27 cellular contexts compared by ENCODE assay signal in genomic region chrX:125006704-125007103, GRCh38.
"Had no signal": no experiment of that assay in that cellular context is flagged by ENCODE, and none has a peak within 500 bp of the region (broad histone marks: within the 10 kb centered on the region; RNA-seq: fewer than 3 reads in every experiment).

No MANE protein-coding gene starts in this region.

- H3K4me1 ChIP-seq: stomach, suprapubic skin, testis, thyroid gland, tibial artery, tibial nerve, transverse colon, upper lobe of left lung, upper lobe of right lung, uterus, vagina had no signal

- H3K4me3 ChIP-seq: stomach, suprapubic skin, testis, thoracic aorta, thyroid gland, tibial artery, tibial nerve, transverse colon, upper lobe of left lung, upper lobe of right lung, uterus, vagina had no signal

- DNase-seq: stimulated activated CD4-positive, alpha-beta T cell treated with anti-CD3 and anti-CD28 coated beads, Interleukin-2, amount 100 ng/mL, for 48 hours; stimulated activated CD4-positive, alpha-beta T cell treated with anti-CD3 and anti-CD28 coated beads, Interleukin-4, amount 100 ng/mL, for 1 hour; stimulated activated CD4-positive, alpha-beta T cell treated with anti-CD3 and anti-CD28 coated beads, Interleukin-4, amount 100 ng/mL, for 24 hours; stimulated activated CD4-positive, alpha-beta T cell treated with anti-CD3 and anti-CD28 coated beads, Interleukin-4, amount 100 ng/mL, for 4 hours; stimulated activated CD8-positive, alpha-beta memory T cell treated with anti-CD3 and anti-CD28 coated beads, Interleukin-4, amount 100 ng/mL, for 48 hours; stimulated activated naive B cell treated with anti-CD40 and anti-IgM and Interleukin-4, amounts not matched to agents 10 μg/mL and 1 μg/mL and 100 μg/mL, for 72 hours; stimulated activated naive CD4-positive, alpha-beta T cell; stimulated activated naive CD4-positive, alpha-beta T cell treated with Interleukin-2 at 50 U/mL for 16 hours; stimulated activated naive CD8-positive, alpha-beta T cell treated with anti-CD3 and anti-CD28 coated beads, Interleukin-15, amount 100 ng/mL, for 72 hours; stimulated activated naive CD8-positive, alpha-beta T cell treated with anti-CD3 and anti-CD28 coated beads, Interleukin-15, Interleukin-2, amounts not matched to agents 100 U/mL and 50 U/mL, for 24 hours; stomach; substantia nigra; testis; thyroid gland; tibial artery; transverse colon; trophoblast cell; upper lobe of left lung; upper lobe of right lung; uterus had no signal

- H3K36me3 ChIP-seq: stomach, suprapubic skin, thoracic aorta, thyroid gland, tibial artery, tibial nerve, transverse colon, upper lobe of left lung, upper lobe of right lung, uterus, vagina had no signal

- H3K9me3 ChIP-seq: suprapubic skin, testis, thoracic aorta, thyroid gland, tibial artery, tibial nerve, transverse colon, upper lobe of left lung, upper lobe of right lung, uterus, vagina had no signal

- FAIRE-seq: urothelium cell line had no signal

- H3K27ac ChIP-seq: stomach, suprapubic skin, testis, thoracic aorta, thyroid gland, tibial artery, tibial nerve, transverse colon, upper lobe of left lung, upper lobe of right lung, uterus, vagina had no signal

- ATAC-seq: stimulated activated effector memory CD8-positive, alpha-beta T cell treated with anti-CD3 and anti-CD28 coated beads, Interleukin-12 subunit alpha, Interleukin-12 subunit beta, amount 100 ng/mL, for 72 hours; stimulated activated memory B cell treated with anti-CD40 and anti-IgM and Interleukin-4, amounts not matched to agents 10 μg/mL and 1 μg/mL and 100 μg/mL, for 72 hours; stimulated activated naive B cell treated with anti-CD40 and anti-IgM and Interleukin-4, amounts not matched to agents 10 μg/mL and 1 μg/mL and 100 μg/mL, for 72 hours; stimulated activated naive CD8-positive, alpha-beta T cell treated with anti-CD3 and anti-CD28 coated beads, Interleukin-15, amount 100 ng/mL, for 72 hours; stimulated activated naive CD8-positive, alpha-beta T cell treated with anti-CD3 and anti-CD28 coated beads, Interleukin-15, Interleukin-2, amounts not matched to agents 100 U/mL and 50 U/mL, for 24 hours; upper lobe of right lung had no signal

- H3K27me3 ChIP-seq: stomach, suprapubic skin, testis, thyroid gland, tibial artery, tibial nerve, transverse colon, upper lobe of left lung, upper lobe of right lung, uterus, vagina had no signal
